22 cellular contexts compared by ENCODE assay signal in the genomic region with DNA sequence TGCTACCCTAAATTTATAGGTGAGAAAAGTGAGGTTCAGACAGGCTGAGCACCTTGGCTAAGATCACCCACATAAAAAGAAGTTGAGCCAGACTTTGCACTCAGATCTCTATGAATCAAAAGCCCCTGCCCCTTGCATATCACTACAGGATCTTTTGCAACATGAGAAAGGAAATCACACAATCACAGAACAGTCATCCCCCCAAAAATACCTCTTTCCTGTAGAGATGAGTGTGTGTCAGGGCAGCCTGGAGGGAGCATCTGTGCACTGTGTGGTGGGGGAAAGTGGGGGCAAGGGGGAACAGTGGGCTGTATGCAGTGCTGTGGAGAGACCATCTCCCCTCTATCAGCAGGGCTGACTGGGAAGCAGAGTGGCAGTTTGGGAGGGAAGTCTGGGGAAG. TPM values are rescaled to one million over a fixed set of nuclear protein-coding genes. Genes with fewer than 3 reads are reported as not detected.
DNase-seq lines count a peak whose midpoint lies in the region; ATAC-seq lines count a peak whose summit lies in the region.
"Had no signal": no experiment of that assay in that cellular context is flagged by ENCODE, and none has a peak within 500 bp of the region (broad histone marks: within the 10 kb centered on the region; RNA-seq: fewer than 3 reads in every experiment).

No MANE protein-coding gene starts in this region.

- POLR2A ChIA-PET in activated CD4-positive, alpha-beta memory T cell treated with anti-CD3 and anti-CD28 coated beads for 36 hours (lab: Charles Lee) = interaction anchor here (0.6 kb wide), 1 partner anchor 174 kb away, joined by 3 read pairs; no protein-coding TSS in a partner anchor
- POLR2A ChIA-PET in activated CD4-positive, alpha-beta memory T cell treated with anti-CD3 and anti-CD28 coated beads, Interleukin-2, amount 10 ng/mL, durations not matched to agents 7 days and 5 days (lab: Charles Lee) = no interaction called here

- H2BK5ac ChIP-seq in neuronal stem cell (ENCODE audit: low read length) = no peak overlapping the region

- H2BK120ac ChIP-seq in neuronal stem cell (ENCODE audit: low read depth, low read length) = no peak overlapping the region

- no peak overlapping the region for H3K4ac ChIP-seq in neuronal stem cell (ENCODE audit: low read length)

- no peak overlapping the region for H2AK5ac ChIP-seq in neuronal stem cell (ENCODE audit: low read depth, low read length)

- H2BK15ac ChIP-seq in neuronal stem cell (ENCODE audit: low read length) = peak overlapping the region; percentile 71

- H3K18ac ChIP-seq in neuronal stem cell (ENCODE audit: low read length) = no peak overlapping the region

- no peaks in the 10 kb centered on the region for H3K36me3 ChIP-seq in neuronal stem cell (replicated peaks in 1 of 2; ENCODE audit: control insufficient read depth in 2 of 2, insufficient read depth in 2 of 2, low read length in 2 of 2)
- no peaks in the 10 kb centered on the region for H3K36me3 ChIP-seq in effector memory CD4-positive, alpha-beta T cell (ENCODE audit: control insufficient read depth, insufficient read depth, low read length)
- H3K36me3 ChIP-seq: BLaER1, heart left ventricle, left lung, suprapubic skin, uterus had no signal

- no peaks in the 10 kb centered on the region for H3K36me3 Mint-ChIP-seq in activated CD4-positive, alpha-beta memory T cell treated with anti-CD3 and anti-CD28 coated beads for 36 hours
- no peaks in the 10 kb centered on the region for H3K36me3 Mint-ChIP-seq in activated CD4-positive, alpha-beta memory T cell treated with anti-CD3 and anti-CD28 coated beads, Interleukin-2, amount 10 ng/mL, durations not matched to agents 7 days and 5 days (ENCODE audit: low read depth)
- H3K36me3 Mint-ChIP-seq: WTC11 had no signal

- no peak overlapping the region for H3K4me2 ChIP-seq in neuronal stem cell (ENCODE audit: insufficient read depth, low read length, poor library complexity, severe bottlenecking)
- H3K4me2 ChIP-seq: BLaER1 had no signal

- peaks cover 20% of the 10 kb centered on the region for H3K27me3 Mint-ChIP-seq in activated CD4-positive, alpha-beta memory T cell treated with anti-CD3 and anti-CD28 coated beads for 36 hours
- H3K27me3 Mint-ChIP-seq in activated CD4-positive, alpha-beta memory T cell treated with anti-CD3 and anti-CD28 coated beads, Interleukin-2, amount 10 ng/mL, durations not matched to agents 7 days and 5 days = peaks cover 25% of the 10 kb centered on the region

- H3K27me3 ChIP-seq in neuronal stem cell (ENCODE audit: control insufficient read depth in 3 of 3, insufficient read depth in 3 of 3, low read depth in 1 of 3, low read length in 3 of 3) = peaks cover 0 to 20% (median 0%) of the 10 kb centered on the region in 3 experiments
- peaks cover 17% of the 10 kb centered on the region for H3K27me3 ChIP-seq in effector memory CD4-positive, alpha-beta T cell (replicated peaks; ENCODE audit: control insufficient read depth, insufficient read depth, low read length, poor library complexity, severe bottlenecking)
- H3K27me3 ChIP-seq: uterus had no signal

- H2AFZ ChIP-seq in neuronal stem cell (ENCODE audit: low read length) = no peak overlapping the region

- H3K27ac ChIP-seq in neuronal stem cell (replicated peaks; ENCODE audit: low read length) = no peak overlapping the region
- H3K27ac ChIP-seq in effector memory CD4-positive, alpha-beta T cell (ENCODE audit: insufficient read depth, low read length, poor library complexity, severe bottlenecking) = no peak overlapping the region
- H3K27ac ChIP-seq: BLaER1, heart left ventricle, left lung, suprapubic skin, uterus had no signal

- no peak overlapping the region for H3K23ac ChIP-seq in neuronal stem cell (ENCODE audit: low read depth, low read length, poor library complexity)

- no peaks in the 10 kb centered on the region for H3K79me1 ChIP-seq in neuronal stem cell (ENCODE audit: low read depth, low read length)

- H3K4me1 ChIP-seq in neuronal stem cell (ENCODE audit: control insufficient read depth in 2 of 2, insufficient read depth in 1 of 2, low read depth in 1 of 2, low read length in 2 of 2) = peaks cover 11% of the 10 kb centered on the region in 2 donors
- peaks cover 11% of the 10 kb centered on the region for H3K4me1 ChIP-seq in effector memory CD4-positive, alpha-beta T cell (ENCODE audit: control insufficient read depth, insufficient read depth, low read length, poor library complexity, severe bottlenecking)

- H3K9ac ChIP-seq in neuronal stem cell (ENCODE audit: low read depth, low read length, poor library complexity) = no peak overlapping the region
- H3K9ac ChIP-seq: BLaER1 had no signal

- no peak overlapping the region for H4K8ac ChIP-seq in neuronal stem cell (ENCODE audit: low read depth, low read length)

- intact Hi-C loops in activated CD4-positive, alpha-beta memory T cell treated with anti-CD3 and anti-CD28 coated beads for 36 hours (cut with micrococcal nuclease) = loop anchor here (2.0 kb wide), 1 partner anchor 29 kb away; no protein-coding TSS in a partner anchor

- ATAC-seq in GM19452 (IDR thresholded peaks at IDR 0.05; ENCODE audit: unreplicated experiment) (no peak), GM21825 (IDR thresholded peaks at IDR 0.05; ENCODE audit: unreplicated experiment) (no peak)
- ATAC-seq: heart left ventricle, left lung, WTC11 had no signal

- H3K4me3 ChIP-seq in neuronal stem cell (ENCODE audit: low read length in 2 of 2) = no peak overlapping the region
- no peak overlapping the region for H3K4me3 ChIP-seq in effector memory CD4-positive, alpha-beta T cell (ENCODE audit: insufficient read depth, low read depth, low read length, poor library complexity, severe bottlenecking)
- H3K4me3 ChIP-seq: BLaER1, heart left ventricle, left lung, suprapubic skin, uterus had no signal

- no peak overlapping the region for H3K27ac Mint-ChIP-seq in activated CD4-positive, alpha-beta memory T cell treated with anti-CD3 and anti-CD28 coated beads for 36 hours
- no peak overlapping the region for H3K27ac Mint-ChIP-seq in activated CD4-positive, alpha-beta memory T cell treated with anti-CD3 and anti-CD28 coated beads, Interleukin-2, amount 10 ng/mL, durations not matched to agents 7 days and 5 days
- H3K27ac Mint-ChIP-seq: dendritic cell treated with granulocyte-macrophage colony-stimulating factor and Interleukin-4, amounts not matched to agents 40 ng/mL and 50 ng/mL, for 4 days; IgD-negative memory B cell; progenitor cell of endocrine pancreas; WTC11 had no signal

- no peak overlapping the region for H4K91ac ChIP-seq in neuronal stem cell (ENCODE audit: low read depth, low read length, poor library complexity)

- peak; percentile 17 for DNase-seq in activated CD4-positive, alpha-beta memory T cell treated with anti-CD3 and anti-CD28 coated beads for 36 hours
- no peak for DNase-seq in activated CD4-positive, alpha-beta memory T cell treated with anti-CD3 and anti-CD28 coated beads, Interleukin-2, amount 10 ng/mL, durations not matched to agents 7 days and 5 days
- DNase-seq in ELR (ENCODE audit: low read depth) = peak; percentile 5
- peak; percentile 7 for DNase-seq in activated gamma-delta T cell treated with anti-CD3 and anti-CD28 coated beads, Interleukin-2, amount 50 U/mL, for 16 hours (ENCODE audit: low read depth)
- no peak for DNase-seq in neuronal stem cell (ENCODE audit: low spot score)
- no peak for DNase-seq in effector memory CD4-positive, alpha-beta T cell
- DNase-seq: left lung, NCI-H146, NCI-H2171, NCI-H524, RPMI8226, uterus had no signal

- no peak overlapping the region for H3K4me3 Mint-ChIP-seq in activated CD4-positive, alpha-beta memory T cell treated with anti-CD3 and anti-CD28 coated beads for 36 hours
- no peak overlapping the region for H3K4me3 Mint-ChIP-seq in activated CD4-positive, alpha-beta memory T cell treated with anti-CD3 and anti-CD28 coated beads, Interleukin-2, amount 10 ng/mL, durations not matched to agents 7 days and 5 days
- H3K4me3 Mint-ChIP-seq: dendritic cell treated with granulocyte-macrophage colony-stimulating factor and Interleukin-4, amounts not matched to agents 40 ng/mL and 50 ng/mL, for 4 days; WTC11 had no signal

- H2BK12ac ChIP-seq in neuronal stem cell (ENCODE audit: low read length) = no peak overlapping the region

- H3K9me3 Mint-ChIP-seq in activated CD4-positive, alpha-beta memory T cell treated with anti-CD3 and anti-CD28 coated beads for 36 hours = no peaks in the 10 kb centered on the region
- no peaks in the 10 kb centered on the region for H3K9me3 Mint-ChIP-seq in activated CD4-positive, alpha-beta memory T cell treated with anti-CD3 and anti-CD28 coated beads, Interleukin-2, amount 10 ng/mL, durations not matched to agents 7 days and 5 days
- H3K9me3 Mint-ChIP-seq: dendritic cell treated with granulocyte-macrophage colony-stimulating factor and Interleukin-4, amounts not matched to agents 40 ng/mL and 50 ng/mL, for 4 days; IgD-negative memory B cell; nephron; WTC11 had no signal

- H3K9me3 ChIP-seq in neuronal stem cell (replicated peaks in 1 of 2; ENCODE audit: control insufficient read depth in 2 of 2, insufficient read depth in 1 of 2, low read depth in 1 of 2, low read length in 2 of 2) = no peaks in the 10 kb centered on the region
- H3K9me3 ChIP-seq in effector memory CD4-positive, alpha-beta T cell (ENCODE audit: control insufficient read depth, low read length) = no peaks in the 10 kb centered on the region
- H3K9me3 ChIP-seq: BLaER1, heart left ventricle, left lung, suprapubic skin, uterus had no signal

- peaks cover 25% of the 10 kb centered on the region for H3K4me1 Mint-ChIP-seq in activated CD4-positive, alpha-beta memory T cell treated with anti-CD3 and anti-CD28 coated beads for 36 hours (ENCODE audit: low read depth)
- no peaks in the 10 kb centered on the region for H3K4me1 Mint-ChIP-seq in activated CD4-positive, alpha-beta memory T cell treated with anti-CD3 and anti-CD28 coated beads, Interleukin-2, amount 10 ng/mL, durations not matched to agents 7 days and 5 days

- no peak overlapping the region for H3K14ac ChIP-seq in neuronal stem cell (ENCODE audit: low read length)

- CTCF ChIA-PET in activated CD4-positive, alpha-beta memory T cell treated with anti-CD3 and anti-CD28 coated beads for 36 hours (lab: Charles Lee) = no interaction called here
- CTCF ChIA-PET in activated CD4-positive, alpha-beta memory T cell treated with anti-CD3 and anti-CD28 coated beads, Interleukin-2, amount 10 ng/mL, durations not matched to agents 7 days and 5 days (lab: Charles Lee) = interaction anchor here (1.7 kb wide), 1 partner anchor 47 kb away, joined by 4 read pairs; the partner anchor contains the start of gene EPHB3

RNA-seq across cellular contexts. Expression of gene EPHB3, which starts 46.6 kb away (rescaled TPM):
- total RNA-seq in activated CD4-positive, alpha-beta memory T cell treated with anti-CD3 and anti-CD28 coated beads for 36 hours = under 1 TPM in 1 of 2 experiments, not detected in 1; 0.07 TPM
- total RNA-seq in activated CD4-positive, alpha-beta memory T cell treated with anti-CD3 and anti-CD28 coated beads, Interleukin-2, amount 10 ng/mL, durations not matched to agents 7 days and 5 days = under 1 TPM; 0.20 to 0.71 TPM
- 3.8 TPM for polyA plus RNA-seq in neuronal stem cell (2013, experiment 1 of 2)
- polyA plus RNA-seq in neuronal stem cell (2013, experiment 2 of 2) = 4.3 TPM
- polyA plus RNA-seq: IgD-negative memory B cell had no signal

Comparison
In these comparisons a context has a peak if more than half of its experiments do, and no peak if none do; other contexts are left out.
1. DNase-seq: peak in activated CD4-positive, alpha-beta memory T cell treated with anti-CD3 and anti-CD28 coated beads for 36 hours (single experiment), ELR (single experiment) and activated gamma-delta T cell treated with anti-CD3 and anti-CD28 coated beads, Interleukin-2, amount 50 U/mL, for 16 hours (single experiment); none in activated CD4-positive, alpha-beta memory T cell treated with anti-CD3 and anti-CD28 coated beads, Interleukin-2, amount 10 ng/mL, durations not matched to agents 7 days and 5 days (single experiment), neuronal stem cell (single experiment) and effector memory CD4-positive, alpha-beta T cell (0 of 3).